In genomic region chr10:86757110-86757790, GRCh38 we compare ENCODE assay signal across 9 cellular contexts. TPM values are rescaled to one million over a fixed set of nuclear protein-coding genes. Genes with fewer than 3 reads are reported as not detected.
DNase-seq lines count a peak whose midpoint lies in the region; ATAC-seq lines count a peak whose summit lies in the region.
"Had no signal": no experiment of that assay in that cellular context is flagged by ENCODE, and none has a peak within 500 bp of the region (broad histone marks: within the 10 kb centered on the region; RNA-seq: fewer than 3 reads in every experiment).

No MANE protein-coding gene starts in this region.

- H3K27me3 ChIP-seq in neuronal stem cell (ENCODE audit: control insufficient read depth in 3 of 3, insufficient read depth in 3 of 3, low read depth in 1 of 3, low read length in 3 of 3), result no peaks in the 10 kb centered on the region

- peak overlapping the region; percentile 33 for H2BK5ac ChIP-seq in neuronal stem cell (ENCODE audit: low read length)

- peak overlapping the region; percentile 82 for H2AFZ ChIP-seq in neuronal stem cell (ENCODE audit: low read length)

- no peaks in the 10 kb centered on the region for H3K79me1 ChIP-seq in neuronal stem cell (ENCODE audit: low read depth, low read length)

- H2AK5ac ChIP-seq in neuronal stem cell (ENCODE audit: low read depth, low read length), result peak overlapping the region; percentile 77

- peak overlapping the region; percentile 98 for H3K18ac ChIP-seq in neuronal stem cell (ENCODE audit: low read length)

- peak overlapping the region; percentile 95 for H2BK15ac ChIP-seq in neuronal stem cell (ENCODE audit: low read length)

- no peak overlapping the region for H4K8ac ChIP-seq in neuronal stem cell (ENCODE audit: low read depth, low read length)

- H3K4me3 ChIP-seq in neuronal stem cell (ENCODE audit: low read length in 2 of 2), result peak overlapping the region; percentile 53 to 92

- peaks cover 0 to 30% of the 10 kb centered on the region in 2 donors for H3K9me3 ChIP-seq in neuronal stem cell (replicated peaks in 1 of 2; ENCODE audit: control insufficient read depth in 2 of 2, insufficient read depth in 1 of 2, low read depth in 1 of 2, low read length in 2 of 2)
- H3K9me3 ChIP-seq: neutrophil had no signal

- H4K91ac ChIP-seq in neuronal stem cell (ENCODE audit: low read depth, low read length, poor library complexity), result no peak overlapping the region

- no peak overlapping the region for H3K4ac ChIP-seq in neuronal stem cell (ENCODE audit: low read length)

- H3K23ac ChIP-seq in neuronal stem cell (ENCODE audit: low read depth, low read length, poor library complexity), result no peak overlapping the region

- DNase-seq in activated naive CD4-positive, alpha-beta T cell treated with Interleukin-2 at 50 U/mL for 16 hours, result peak; percentile 16
- DNase-seq in activated naive CD4-positive, alpha-beta T cell (lab: John Stamatoyannopoulos, UW), result no peak
- peak; percentile 59 for DNase-seq in NAMALWA (ENCODE audit: low spot score)
- peak; percentile 3 for DNase-seq in activated T-cell treated with anti-CD3 and anti-CD28 coated beads for 4 hours
- peak; percentile 78 for DNase-seq in fibroblast of peridontal ligament (ENCODE audit: extremely low read depth)
- peak; percentile 40 for DNase-seq in neuronal stem cell (ENCODE audit: low spot score)
- no peak for DNase-seq in medulla oblongata (ENCODE audit: extremely low spot score)

- H2BK120ac ChIP-seq in neuronal stem cell (ENCODE audit: low read depth, low read length), result no peak overlapping the region

- H2BK12ac ChIP-seq in neuronal stem cell (ENCODE audit: low read length), result no peak overlapping the region

- peak overlapping the region; percentile 46 for H3K4me2 ChIP-seq in neuronal stem cell (ENCODE audit: insufficient read depth, low read length, poor library complexity, severe bottlenecking)

- peaks cover 2 to 6% of the 10 kb centered on the region in 2 donors for H3K4me1 ChIP-seq in neuronal stem cell (ENCODE audit: control insufficient read depth in 2 of 2, insufficient read depth in 1 of 2, low read depth in 1 of 2, low read length in 2 of 2)

- H3K27ac ChIP-seq in neuronal stem cell (replicated peaks; ENCODE audit: low read length), result peak overlapping the region; percentile 93
- H3K27ac ChIP-seq: neutrophil had no signal

- ATAC-seq in HG02840 (IDR thresholded peaks at IDR 0.05; ENCODE audit: low FRiP score, unreplicated experiment), result no peak

- peak overlapping the region; percentile 96 for H3K9ac ChIP-seq in neuronal stem cell (ENCODE audit: low read depth, low read length, poor library complexity)

- no CpG with 5 or more reads among the region's 42 CpGs for WGBS in neuronal stem cell (ENCODE audit: extremely low coverage in 2 of 2, insufficient read length in 2 of 2, insufficient replicate concordance in 1 of 2), 2 donors

- H3K14ac ChIP-seq in neuronal stem cell (ENCODE audit: low read length), result no peak overlapping the region

- H3K36me3 ChIP-seq in neuronal stem cell (replicated peaks in 1 of 2; ENCODE audit: control insufficient read depth in 2 of 2, insufficient read depth in 2 of 2, low read length in 2 of 2), result peaks cover 0 to 13% of the 10 kb centered on the region in 2 donors
- H3K36me3 ChIP-seq: neutrophil had no signal

RNA-seq across cellular contexts. Expression of gene BMPR1A, which starts 0.8 kb away (rescaled TPM):
- polyA plus RNA-seq in neuronal stem cell (2013, experiment 1 of 2), result 24.6 TPM
- polyA plus RNA-seq in neuronal stem cell (2013, experiment 2 of 2), result 25.2 TPM

Comparison
In these comparisons a context has a peak if more than half of its experiments do, and no peak if none do; other contexts are left out.
1. DNase-seq: peak in activated naive CD4-positive, alpha-beta T cell treated with Interleukin-2 at 50 U/mL for 16 hours (single experiment), NAMALWA (single experiment), activated T-cell treated with anti-CD3 and anti-CD28 coated beads for 4 hours (single experiment), fibroblast of peridontal ligament (single experiment) and neuronal stem cell (single experiment); none in activated naive CD4-positive, alpha-beta T cell (0 of 4) and medulla oblongata (single experiment).